13 cellular contexts compared by ENCODE assay signal in the genomic region with DNA sequence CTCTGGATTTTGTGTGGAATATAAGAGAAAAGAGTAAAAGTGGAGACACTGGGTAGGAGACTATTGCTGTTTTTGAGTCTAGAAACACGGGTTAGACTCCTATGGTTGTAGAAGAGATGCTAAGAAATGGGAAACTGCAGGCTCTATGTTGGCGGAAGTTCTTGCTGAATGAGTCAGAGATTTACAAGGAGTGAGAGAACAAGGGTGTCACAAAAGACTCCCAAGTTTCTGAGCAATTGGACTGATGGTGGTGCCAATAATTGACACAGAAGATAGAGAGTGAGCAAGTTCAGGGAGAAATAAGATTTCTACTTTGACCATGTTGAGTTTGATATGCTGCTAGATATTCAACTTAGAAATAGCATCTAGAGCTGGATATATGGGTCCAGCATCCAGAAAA. TPM values are rescaled to one million over a fixed set of nuclear protein-coding genes. Genes with fewer than 3 reads are reported as not detected.
DNase-seq lines count a peak whose midpoint lies in the region; ATAC-seq, FAIRE-seq and TF ChIP-seq lines count a peak whose summit lies in the region.
"Had no signal": no experiment of that assay in that cellular context is flagged by ENCODE, and none has a peak within 500 bp of the region (broad histone marks: within the 10 kb centered on the region; RNA-seq: fewer than 3 reads in every experiment).

No MANE protein-coding gene starts in this region.

- H3K4me1 ChIP-seq in GM23248 (ENCODE audit: insufficient read depth): peaks cover 25% of the 10 kb centered on the region

- H3K4me3 ChIP-seq in GM23248: peak overlapping the region; percentile 48
- H3K4me3 ChIP-seq in fibroblast of villous mesenchyme (ENCODE audit: low read depth, low read length): no peak overlapping the region

- peak overlapping the region; percentile 33 for H2AFZ ChIP-seq in GM23248

- H3K9me2 ChIP-seq in GM23248 (ENCODE audit: insufficient read depth): no peaks in the 10 kb centered on the region

- no peaks in the 10 kb centered on the region for H3K9me3 ChIP-seq in GM23248 (ENCODE audit: low read depth)

- ATAC-seq in GM21619 (IDR thresholded peaks at IDR 0.05; ENCODE audit: unreplicated experiment): no peak

- in situ Hi-C loops in GM23248 (cut with MboI) (no loop called here), SK-MEL-5 (cut with HindIII; ENCODE audit: low pct_unique_long_range_greater_than_20kb, low sequenced_read_pairs) (no loop called here)

- DNase-seq in GM23248 (peak; percentile 83), SK-MEL-5 (ENCODE audit: low read depth, low spot score) (peak; percentile 27), fibroblast of villous mesenchyme (ENCODE audit: low read depth) (peak; percentile 28), urothelium cell line (ENCODE audit: low spot score) (peak; percentile 40), NCI-H1105 (lab: John Stamatoyannopoulos, UW) (no peak), NCI-H146 treated with DMSO at 0.1 percent for 48 hours (lab: John Stamatoyannopoulos, UW; ENCODE audit: unreplicated experiment) (no peak)
- DNase-seq: activated gamma-delta T cell treated with Interleukin-2 at 50 U/mL for 16 hours; CD8-positive, alpha-beta memory T cell; GF-D8; glutamatergic neuron; kidney glomerular epithelial cell; NCI-H2171 treated with DMSO at 0.1 percent for 48 hours had no signal

- H3K4me2 ChIP-seq in GM23248 (ENCODE audit: unreplicated experiment): peak overlapping the region; percentile 83

- no peak for FAIRE-seq in urothelium cell line (lab: Jason Lieb, UNC)

- WGBS in GM23248 (ENCODE audit: low coverage in 1 of 2, low lambda C conversion rate in 2 of 2, missing lambda C conversion rate in 2 of 2), 2 experiments: 2 to 3% methylated on average over 2 of the region's 2 CpGs

- H3K79me2 ChIP-seq in GM23248 (ENCODE audit: insufficient read depth): peaks cover 15% of the 10 kb centered on the region

- peaks cover 41% of the 10 kb centered on the region for H3F3A ChIP-seq in GM23248 (ENCODE audit: insufficient read depth)

- H3K27me3 ChIP-seq in GM23248 (replicated peaks; ENCODE audit: insufficient read depth): no peaks in the 10 kb centered on the region

- peak overlapping the region; percentile 35 for H3K27ac ChIP-seq in GM23248

- TF ChIP-seq CTCF in fibroblast of villous mesenchyme (IDR thresholded peaks at IDR 0.05; ENCODE audit: insufficient read depth, low read depth, low read length): no peak

- H4K20me1 ChIP-seq in GM23248 (ENCODE audit: insufficient read depth): no peaks in the 10 kb centered on the region

- H3K36me3 ChIP-seq in GM23248 (ENCODE audit: low read depth): no peaks in the 10 kb centered on the region

- 0 out of 2 replicates have a peak overlapping the region, but pooled peaks have one; percentile 15 for H3K9ac ChIP-seq in GM23248

RNA-seq across cellular contexts. Expression of a gene that starts 2.6 kb away (rescaled TPM):
- 21.0 and 24.2 TPM in 2 replicates for total RNA-seq in GM23248 (2014; rRNA removed; shearing (Covaris generic))
- 28.1 and 30.7 TPM in 2 replicates for polyA plus RNA-seq in GM23248 (2016; fragmentation: Nextera tagmentation; extraction: Ambion mirVana)
- 8.5 and 10.7 TPM in 2 replicates for total RNA-seq in SK-MEL-5 (2014; rRNA removed; shearing (Covaris generic))
- 10.8 and 16.8 TPM in 2 replicates for polyA plus RNA-seq in SK-MEL-5 (2015; cell fraction: cytosol; rRNA removed)
- 14.5 and 14.7 TPM in 2 replicates for polyA plus RNA-seq in SK-MEL-5 (2015; cell fraction: nucleus; rRNA removed)
- 11.3 and 13.8 TPM in 2 replicates for total RNA-seq in fibroblast of villous mesenchyme
- total RNA-seq: CD8-positive, alpha-beta memory T cell had no signal
- polyA plus RNA-seq: CD8-positive, alpha-beta memory T cell had no signal

Comparison
In these comparisons a context has a peak if more than half of its experiments do, and no peak if none do; other contexts are left out.
1. DNase-seq: peak in GM23248 (single experiment), SK-MEL-5 (single experiment), fibroblast of villous mesenchyme (single experiment) and urothelium cell line (single experiment); none in NCI-H1105 (single experiment) and NCI-H146 treated with DMSO at 0.1 percent for 48 hours (single experiment).